ENCODE assay signal across 19 cellular contexts in genomic region chr3:101978348-101978747, GRCh38.
DNase-seq lines count a peak whose midpoint lies in the region; FAIRE-seq and TF ChIP-seq lines count a peak whose summit lies in the region.
"Had no signal": no experiment of that assay in that cellular context is flagged by ENCODE, and none has a peak within 500 bp of the region (broad histone marks: within the 10 kb centered on the region; RNA-seq: fewer than 3 reads in every experiment).

No MANE protein-coding gene starts in this region.

- CTCF ChIA-PET in PC-9 (lab: Charles Lee) = interaction anchor here (0.7 kb wide), 1 partner anchor 692 kb away, joined by 6 read pairs; no protein-coding TSS in a partner anchor

- H3K36me3 ChIP-seq in neural progenitor cell (no peaks in the 10 kb centered on the region), PC-9 (ENCODE audit: low read depth) (no peaks in the 10 kb centered on the region)
- H3K36me3 ChIP-seq: BLaER1 treated with 17β-estradiol and CSF1 and Interleukin-3, amounts not matched to agents 10 nM and 100 nM had no signal

- H3K36me3 Mint-ChIP-seq in neural progenitor cell = no peaks in the 10 kb centered on the region
- H3K36me3 Mint-ChIP-seq: IgD-negative memory B cell had no signal

- H3K9me3 ChIP-seq in neural progenitor cell (ENCODE audit: low read depth) (no peaks in the 10 kb centered on the region), PC-9 (ENCODE audit: insufficient read depth, low read depth) (0 out of 2 replicates have a peak, but pooled peaks cover 2% of the 10 kb centered on the region)

- H3K4me3 ChIP-seq in NB4 (ENCODE audit: low read depth, low read length) (no peak overlapping the region), neural progenitor cell (no peak overlapping the region), PC-9 (no peak overlapping the region)
- H3K4me3 ChIP-seq: BLaER1 treated with 17β-estradiol and CSF1 and Interleukin-3, amounts not matched to agents 10 nM and 100 nM; GM23248 had no signal

- H3K4me2 ChIP-seq in neural progenitor cell (no peak overlapping the region), PC-9 (no peak overlapping the region)

- H4K20me1 ChIP-seq in neural progenitor cell (ENCODE audit: low read depth) (no peaks in the 10 kb centered on the region), PC-9 (ENCODE audit: insufficient read depth) (no peaks in the 10 kb centered on the region)
- H4K20me1 ChIP-seq: BLaER1 treated with 17β-estradiol and CSF1 and Interleukin-3, amounts not matched to agents 10 nM and 100 nM had no signal

- BruUV-seq in PC-9 (replicated peaks; lab: Mats Ljungman, UMichigan) = no TSS peak

- no peaks in the 10 kb centered on the region for H3K4me1 ChIP-seq in neural progenitor cell
- H3K4me1 ChIP-seq in PC-9 (replicated peaks; ENCODE audit: insufficient read depth) = no peaks in the 10 kb centered on the region

- no peak overlapping the region for H3K27ac Mint-ChIP-seq in neural progenitor cell
- H3K27ac Mint-ChIP-seq: CD4-positive, alpha-beta T cell; IgD-negative memory B cell had no signal

- H3K9me2 ChIP-seq in PC-9 (ENCODE audit: insufficient read depth) = no peaks in the 10 kb centered on the region

- intact Hi-C loops in PC-9 (cut with micrococcal nuclease; ENCODE audit: unreplicated experiment) = no loop called here

- DNase-seq in NCI-H146 (lab: John Stamatoyannopoulos, UW) (peak; percentile 5), NCI-H146 treated with DMSO at 0.1 percent for 48 hours (lab: John Stamatoyannopoulos, UW; ENCODE audit: unreplicated experiment) (no peak), GM12891 (ENCODE audit: insufficient read length, low spot score) (no peak), NB4 (ENCODE audit: low read depth) (peak; percentile 40), neural progenitor cell (ENCODE audit: low spot score) (no peak), PC-9 (no peak), NCI-H1436 treated with DMSO at 0.1 percent for 48 hours (lab: John Stamatoyannopoulos, UW) (no peak), GM12892 (ENCODE audit: insufficient read length) (no peak)
- DNase-seq: 8988T; ACHN; CD4-positive, alpha-beta T cell; DMS79; EL; GM23248 had no signal

- no peaks in the 10 kb centered on the region for H3K79me2 ChIP-seq in neural progenitor cell (ENCODE audit: low read depth)
- H3K79me2 ChIP-seq in PC-9 (ENCODE audit: low read depth) = no peaks in the 10 kb centered on the region

- H3K27me3 ChIP-seq in neural progenitor cell (no peaks in the 10 kb centered on the region), PC-9 (ENCODE audit: insufficient read depth, low read depth) (no peaks in the 10 kb centered on the region)
- H3K27me3 ChIP-seq: BLaER1 treated with 17β-estradiol and CSF1 and Interleukin-3, amounts not matched to agents 10 nM and 100 nM had no signal

- FAIRE-seq in GM12891 (lab: Jason Lieb, UNC) (peak; percentile 69), GM12892 (lab: Jason Lieb, UNC) (no peak)
- FAIRE-seq: G401.6, GM18507, H54 had no signal

- no peak overlapping the region for H3K4me3 Mint-ChIP-seq in neural progenitor cell
- H3K4me3 Mint-ChIP-seq: CD4-positive, alpha-beta T cell; IgD-negative memory B cell had no signal

- no peak overlapping the region for H3K9ac ChIP-seq in neural progenitor cell
- H3K9ac ChIP-seq: BLaER1 treated with 17β-estradiol and CSF1 and Interleukin-3, amounts not matched to agents 10 nM and 100 nM; GM23248 had no signal

- TF ChIP-seq CTCF in NB4 (IDR thresholded peaks at IDR 0.05; ENCODE audit: low read depth, low read length) (no peak), neural progenitor cell (IDR thresholded peaks at IDR 0.05) (no peak), PC-9 (conservative IDR thresholded peaks at IDR 0.05) (no peak)

- peaks cover 4% of the 10 kb centered on the region for H3K4me1 Mint-ChIP-seq in neural progenitor cell

- no peaks in the 10 kb centered on the region for H3K27me3 Mint-ChIP-seq in neural progenitor cell (ENCODE audit: insufficient read depth, low read depth)
- H3K27me3 Mint-ChIP-seq: CD4-positive, alpha-beta T cell; IgD-negative memory B cell had no signal

- H2AFZ ChIP-seq in neural progenitor cell (replicated peaks) (peak overlapping the region; percentile 5), PC-9 (no peak overlapping the region)
- H2AFZ ChIP-seq: GM23248 had no signal

- POLR2A ChIA-PET in PC-9 (lab: Charles Lee; ENCODE audit: unreplicated experiment) = no interaction called here

- H3F3A ChIP-seq in neural progenitor cell (ENCODE audit: low read depth) (no peaks in the 10 kb centered on the region), PC-9 (ENCODE audit: insufficient read depth, low read depth) (no peaks in the 10 kb centered on the region)

- H3K9me3 Mint-ChIP-seq in neural progenitor cell = no peaks in the 10 kb centered on the region

- H3K27ac ChIP-seq in neural progenitor cell = no peak overlapping the region
- no peak overlapping the region for H3K27ac ChIP-seq in PC-9
- H3K27ac ChIP-seq: BLaER1 treated with 17β-estradiol and CSF1 and Interleukin-3, amounts not matched to agents 10 nM and 100 nM; GM23248 had no signal

- TF ChIP-seq POLR2A in GM12891 (IDR thresholded peaks at IDR 0.05; ENCODE audit: low read depth, low read length) (no peak), NB4 (IDR thresholded peaks at IDR 0.05; ENCODE audit: extremely low read depth, insufficient read length) (no peak), GM12892 (IDR thresholded peaks at IDR 0.05; ENCODE audit: low read depth, low read length) (no peak)

TF ChIP-seq in GM12891, 5 proteins besides CTCF, POLR2A, EP300 and RAD21:
- no peak for TF ChIP-seq SPI1 (IDR thresholded peaks at IDR 0.05; ENCODE audit: low read depth, low read length)
- TF ChIP-seq TAF1 (IDR thresholded peaks at IDR 0.05; ENCODE audit: low read depth, low read length) = no peak
- TF ChIP-seq POLR2AphosphoS5 (IDR thresholded peaks at IDR 0.05; ENCODE audit: low read depth, low read length) = no peak
- TF ChIP-seq PAX5 (IDR thresholded peaks at IDR 0.05; ENCODE audit: insufficient read depth, low read length, severe bottlenecking) = no peak
- TF ChIP-seq POU2F2 (IDR thresholded peaks at IDR 0.05; ENCODE audit: low read depth, low read length) = no peak

Comparison
In these comparisons a context has a peak if more than half of its experiments do, and no peak if none do; other contexts are left out.
1. DNase-seq: peak in NCI-H146 (single experiment) and NB4 (single experiment); none in NCI-H146 treated with DMSO at 0.1 percent for 48 hours (single experiment), GM12891 (single experiment), neural progenitor cell (single experiment), PC-9 (0 of 2), NCI-H1436 treated with DMSO at 0.1 percent for 48 hours (single experiment) and GM12892 (single experiment).